Comparison of ENCODE assay signal across 8 cellular contexts in genomic region chr1:51297401-51298321, GRCh38. TPM values are rescaled to one million over a fixed set of nuclear protein-coding genes. Genes with fewer than 3 reads are reported as not detected.
A peak's percentile ranks its signal among the peaks of the same experiment; 100 is the strongest.
DNase-seq lines count a peak whose midpoint lies in the region; ATAC-seq and TF ChIP-seq lines count a peak whose summit lies in the region.

No MANE protein-coding gene starts in this region.

- peaks cover 44% of the 10 kb centered on the region for H3K4me1 Mint-ChIP-seq in activated CD8-positive, alpha-beta T cell treated with anti-CD3 and anti-CD28 coated beads, Interleukin-2, amount 10 ng/mL, durations not matched to agents 7 days and 5 days (ENCODE audit: low read depth)

- no peaks in the 10 kb centered on the region for H3F3A ChIP-seq in SK-N-SH (replicated peaks; ENCODE audit: insufficient read depth)

- no peaks in the 10 kb centered on the region for H3K79me2 ChIP-seq in SK-N-SH (ENCODE audit: insufficient read depth)

- H4K20me1 ChIP-seq in SK-N-SH (ENCODE audit: insufficient read depth), result no peaks in the 10 kb centered on the region

- POLR2A ChIA-PET in SK-N-SH (lab: Yijun Ruan, JAX), result no interaction called here
- POLR2A ChIA-PET in activated CD8-positive, alpha-beta T cell treated with anti-CD3 and anti-CD28 coated beads, Interleukin-2, amount 10 ng/mL, durations not matched to agents 7 days and 5 days (lab: Charles Lee), result no interaction called here

- H3K9ac ChIP-seq in SK-N-SH (0 out of 2 replicates have a peak overlapping the region, but pooled peaks have one; percentile 8), stomach smooth muscle (ENCODE audit: low read length in 2 of 2) (no peak overlapping the region)

- TF ChIP-seq EP300 in SK-N-SH (IDR thresholded peaks at IDR 0.05; ENCODE audit: borderline replicate concordance in 1 of 2, low read depth in 1 of 2, low read length in 1 of 2), result no peak

- H3K4me2 ChIP-seq in SK-N-SH, result peak overlapping the region; percentile 65; the same call in 1 of the 2 replicates

- H3K27ac ChIP-seq in SK-N-SH (ENCODE audit: low read depth in 2 of 2, low read length in 1 of 2) (no peak overlapping the region), stomach smooth muscle (ENCODE audit: low read length) (no peak overlapping the region)

- no peak for TF ChIP-seq RAD21 in SK-N-SH (IDR thresholded peaks at IDR 0.05; ENCODE audit: low read length)

- H3K9me3 ChIP-seq in SK-N-SH (no peaks in the 10 kb centered on the region), stomach smooth muscle (ENCODE audit: control insufficient read depth in 2 of 2, low read length in 2 of 2) (no peaks in the 10 kb centered on the region)

- ATAC-seq in SK-N-SH treated with all-trans-retinoic acid at 6 μM for 48 hours (no peak), left lobe of liver (peak; percentile 28), esophagus mucosa (no peak), GM21529 (IDR thresholded peaks at IDR 0.05; ENCODE audit: unreplicated experiment) (no peak)
- no peak for ATAC-seq in activated CD8-positive, alpha-beta T cell treated with anti-CD3 and anti-CD28 coated beads, Interleukin-2, amount 10 ng/mL, durations not matched to agents 7 days and 5 days

- H3K4me3 ChIP-seq in SK-N-SH (ENCODE audit: low read depth in 2 of 2, low read length in 1 of 2) (no peak overlapping the region), stomach smooth muscle (ENCODE audit: low read length in 2 of 2) (peak overlapping the region; percentile 43 to 76)

- peak overlapping the region; percentile 97 for H2AFZ ChIP-seq in SK-N-SH (ENCODE audit: low read depth)

- H3K27me3 Mint-ChIP-seq in activated CD8-positive, alpha-beta T cell treated with anti-CD3 and anti-CD28 coated beads, Interleukin-2, amount 10 ng/mL, durations not matched to agents 7 days and 5 days (ENCODE audit: low read depth), result no peaks in the 10 kb centered on the region

- peak overlapping the region; percentile 67 for H3K27ac Mint-ChIP-seq in activated CD8-positive, alpha-beta T cell treated with anti-CD3 and anti-CD28 coated beads, Interleukin-2, amount 10 ng/mL, durations not matched to agents 7 days and 5 days

- peaks cover 0 to 3% of the 10 kb centered on the region in 2 experiments; a peak in 1 of 4 replicates for H3K4me1 ChIP-seq in SK-N-SH (ENCODE audit: control insufficient read depth in 1 of 2, insufficient read depth in 2 of 2, low read depth in 1 of 2, low read length in 1 of 2)
- H3K4me1 ChIP-seq in stomach smooth muscle (ENCODE audit: control insufficient read depth, insufficient read depth, low read length), result peaks cover 6% of the 10 kb centered on the region

- H3K36me3 Mint-ChIP-seq in activated CD8-positive, alpha-beta T cell treated with anti-CD3 and anti-CD28 coated beads, Interleukin-2, amount 10 ng/mL, durations not matched to agents 7 days and 5 days (ENCODE audit: low read depth), result no peaks in the 10 kb centered on the region

- H3K9me2 ChIP-seq in SK-N-SH, result no peaks in the 10 kb centered on the region

- CTCF ChIA-PET in SK-N-SH (lab: Yijun Ruan, JAX), result interaction anchor here (0.8 to 4.3 kb wide), 33 partner anchors 8 to 556 kb away, joined by 3 to 39 read pairs (median 5); partner anchors contain the start of gene FAF1
- CTCF ChIA-PET in activated CD8-positive, alpha-beta T cell treated with anti-CD3 and anti-CD28 coated beads, Interleukin-2, amount 10 ng/mL, durations not matched to agents 7 days and 5 days (lab: Charles Lee), result interaction anchor here (0.7 to 3.5 kb wide), 35 partner anchors 9 to 654 kb away, joined by 3 to 47 read pairs (median 4); partner anchors contain the start of gene RNF11

- peak overlapping the region; percentile 57 for H3K4me3 Mint-ChIP-seq in activated CD8-positive, alpha-beta T cell treated with anti-CD3 and anti-CD28 coated beads, Interleukin-2, amount 10 ng/mL, durations not matched to agents 7 days and 5 days

- no peaks in the 10 kb centered on the region for H3K27me3 ChIP-seq in SK-N-SH (ENCODE audit: insufficient read depth)
- H3K27me3 ChIP-seq in stomach smooth muscle (ENCODE audit: control insufficient read depth in 1 of 2, insufficient read depth in 2 of 2, low read length in 2 of 2), result peaks cover 1 to 2% of the 10 kb centered on the region in 2 donors

- H3K36me3 ChIP-seq in SK-N-SH (replicated peaks in 1 of 2; ENCODE audit: control insufficient read depth in 1 of 2, insufficient read depth in 2 of 2, low read length in 1 of 2) (no peaks in the 10 kb centered on the region), stomach smooth muscle (ENCODE audit: control insufficient read depth in 2 of 2, insufficient read depth in 2 of 2, low read length in 2 of 2) (no peaks in the 10 kb centered on the region)

- H3K9me3 Mint-ChIP-seq in activated CD8-positive, alpha-beta T cell treated with anti-CD3 and anti-CD28 coated beads, Interleukin-2, amount 10 ng/mL, durations not matched to agents 7 days and 5 days (ENCODE audit: insufficient read depth), result no peaks in the 10 kb centered on the region

- WGBS in SK-N-SH (ENCODE audit: low lambda C conversion rate), result 90% methylated on average over 25 of the region's 25 CpGs

- DNase-seq in SK-N-SH (no peak), left lobe of liver (ENCODE audit: low spot score) (peak; percentile 47), SHP77 (lab: John Stamatoyannopoulos, UW) (no peak)
- no peak for DNase-seq in activated CD8-positive, alpha-beta T cell treated with anti-CD3 and anti-CD28 coated beads, Interleukin-2, amount 10 ng/mL, durations not matched to agents 7 days and 5 days

- no peak for TF ChIP-seq CTCF in SK-N-SH (IDR thresholded peaks at IDR 0.05)

TF ChIP-seq in SK-N-SH, 30 proteins besides CTCF, POLR2A, EP300 and RAD21:
- TF ChIP-seq FOXJ3 (CRISPR knock-in tag; IDR thresholded peaks at IDR 0.05), result no peak
TF ChIP-seq in SK-N-SH: peak in this region for 0.

TF ChIP-seq in SK-N-SH treated with all-trans-retinoic acid at 6 μM for 48 hours, 23 proteins besides CTCF, POLR2A, EP300 and RAD21:
- TF ChIP-seq TOX (CRISPR knock-in tag; IDR thresholded peaks at IDR 0.05; ENCODE audit: borderline replicate concordance) (no peak), ZC3H10 (CRISPR knock-in tag; IDR thresholded peaks at IDR 0.05) (no peak), BACH2 (CRISPR knock-in tag; IDR thresholded peaks at IDR 0.05; ENCODE audit: borderline replicate concordance) (no peak), ARNTL (CRISPR knock-in tag; IDR thresholded peaks at IDR 0.05; ENCODE audit: borderline replicate concordance, low read depth) (no peak)
TF ChIP-seq in SK-N-SH treated with all-trans-retinoic acid at 6 μM for 48 hours: peak in this region for 0.

RNA-seq across cellular contexts. Expression of gene TTC39A, which starts 32.7 kb away (rescaled TPM):
- polyA plus RNA-seq in SK-N-SH (2012; rRNA removed), result 0.97 and 1.3 TPM in 2 replicates
- 0.70 and 1.0 TPM in 2 replicates for polyA plus RNA-seq in SK-N-SH (2012; cell fraction: cytosol; rRNA removed)
- polyA plus RNA-seq in SK-N-SH (2012; cell fraction: nucleus; rRNA removed), result 1.1 and 1.4 TPM in 2 replicates
- not detected for total RNA-seq in activated CD8-positive, alpha-beta T cell treated with anti-CD3 and anti-CD28 coated beads, Interleukin-2, amount 10 ng/mL, durations not matched to agents 7 days and 5 days
- total RNA-seq in left lobe of liver (2.7 TPM), esophagus mucosa (32.6 TPM)

Comparison
In these comparisons a context has a peak if more than half of its experiments do, and no peak if none do; other contexts are left out.
1. H3K4me3 ChIP-seq: peak in stomach smooth muscle (2 of 2); none in SK-N-SH (0 of 2).